20 cellular contexts compared by ENCODE assay signal in genomic region chr4:146640459-146641061, GRCh38. TPM values are rescaled to one million over a fixed set of nuclear protein-coding genes. Genes with fewer than 3 reads are reported as not detected.
DNase-seq lines count a peak whose midpoint lies in the region; ATAC-seq and TF ChIP-seq lines count a peak whose summit lies in the region.
"Had no signal": no experiment of that assay in that cellular context is flagged by ENCODE, and none has a peak within 500 bp of the region (broad histone marks: within the 10 kb centered on the region; RNA-seq: fewer than 3 reads in every experiment).

No MANE protein-coding gene starts in this region.

- peaks cover 6% of the 10 kb centered on the region for H3K9me3 Mint-ChIP-seq in nephron

- H3K27me3 ChIP-seq in H7 (ENCODE audit: control insufficient read depth, insufficient read depth, low read length), result peaks cover 99% of the 10 kb centered on the region

- no peak for TF ChIP-seq CTCF in nephron (IDR thresholded peaks at IDR 0.05; ENCODE audit: unreplicated experiment in 3 of 3)

- ATAC-seq in HG03432 (IDR thresholded peaks at IDR 0.05; ENCODE audit: unreplicated experiment), result no peak
- ATAC-seq: lower lobe of right lung, upper lobe of right lung had no signal

- DNase-seq in EL, result peak; percentile 10
- peak; percentile 45 for DNase-seq in H7
- DNase-seq in ecto neural progenitor cell (ENCODE audit: low spot score), result peak; percentile 58
- DNase-seq in posterior cingulate gyrus, result no peak
- DNase-seq in AG20443 (ENCODE audit: low spot score), result no peak
- DNase-seq: amygdala; Calu3; central memory CD4-positive, alpha-beta T cell; IMR-90; lower lobe of right lung; NCI-H146; NCI-H2171; NCI-H526; upper lobe of right lung had no signal

- H3K27me3 Mint-ChIP-seq in nephron (ENCODE audit: low read depth), result peaks cover 100% of the 10 kb centered on the region

- peaks cover 24% of the 10 kb centered on the region for H3K4me1 Mint-ChIP-seq in nephron

- H3K27ac Mint-ChIP-seq in nephron, result no peak overlapping the region

- peak overlapping the region; percentile 55 to 67 (median 59) for H3K4me3 Mint-ChIP-seq in nephron

- H3K4me3 ChIP-seq in H7 (ENCODE audit: insufficient read depth, low read depth, low read length), result peak overlapping the region; percentile 6; the same call in 1 of the 2 replicates
- H3K4me3 ChIP-seq: esophagus muscularis mucosa, HAP-1, lower lobe of right lung, upper lobe of right lung had no signal

- H3K36me3 Mint-ChIP-seq in nephron (ENCODE audit: low read depth), result peaks cover 3% of the 10 kb centered on the region

- no peaks in the 10 kb centered on the region for H3K36me3 ChIP-seq in H7 (replicated peaks; ENCODE audit: control insufficient read depth, insufficient read depth, low read length)
- H3K36me3 ChIP-seq: esophagus muscularis mucosa, HAP-1, lower lobe of right lung, upper lobe of right lung had no signal

- intact Hi-C loops in posterior cingulate gyrus (cut with DNase I), result no loop called here

RNA-seq across cellular contexts. Expression of gene POU4F2, which starts 1.9 kb away (rescaled TPM):
- total RNA-seq in H7 (2014; rRNA removed; shearing (Covaris generic)), result not detected in 2 replicates
- total RNA-seq: Calu3, esophagus muscularis mucosa, glomerular endothelial cell, IMR-90, lower lobe of right lung, MCF 10A, upper lobe of right lung had no signal

Comparison
In these comparisons a context has a peak if more than half of its experiments do, and no peak if none do; other contexts are left out.
1. DNase-seq: peak in EL (single experiment), H7 (single experiment) and ecto neural progenitor cell (single experiment); none in posterior cingulate gyrus (0 of 10) and AG20443 (single experiment).